Comparison of ENCODE assay signal across 22 cellular contexts in genomic region chrX:153814591-153815315, GRCh38. TPM values are rescaled to one million over a fixed set of nuclear protein-coding genes. Genes with fewer than 3 reads are reported as not detected.
DNase-seq lines count a peak whose midpoint lies in the region; ATAC-seq and TF ChIP-seq lines count a peak whose summit lies in the region.
"Had no signal": no experiment of that assay in that cellular context is flagged by ENCODE, and none has a peak within 500 bp of the region (broad histone marks: within the 10 kb centered on the region; RNA-seq: fewer than 3 reads in every experiment).

No MANE protein-coding gene starts in this region.

- peak overlapping the region in 1 of 2 donors; percentile 16 for H3K27ac Mint-ChIP-seq in natural killer cell treated with Interleukin-12 subunit alpha and Interleukin-12 subunit beta and Interleukin-15 and Interleukin-18, amount 100 ng/mL, for 72 hours
- H3K27ac Mint-ChIP-seq: activated naive CD4-positive, alpha-beta T cell treated with anti-CD3 and anti-CD28 coated beads for 36 hours; nephron had no signal

- H3K27ac ChIP-seq in BLaER1 treated with 17β-estradiol and CSF1 and Interleukin-3, amounts not matched to agents 10 nM and 100 nM = peak overlapping the region in 8 of 11 experiments; percentile 24 to 65 (median 36); a peak in 13 of 22 replicates
- H3K27ac ChIP-seq in VCaP = peak overlapping the region; percentile 13; the same call in 1 of the 2 replicates
- H3K27ac ChIP-seq in A673 (ENCODE audit: low read depth, low read length, poor library complexity, severe bottlenecking) = no peak overlapping the region
- H3K27ac ChIP-seq: brain microvascular endothelial cell, C4-2B, GM23248, heart left ventricle, Peyer's patch had no signal

- peaks cover 0 to 7% of the 10 kb centered on the region in 2 donors for H3K27me3 Mint-ChIP-seq in natural killer cell treated with Interleukin-12 subunit alpha and Interleukin-12 subunit beta and Interleukin-15 and Interleukin-18, amount 100 ng/mL, for 72 hours

- peaks cover 21 to 33% of the 10 kb centered on the region in 2 donors for H3K4me1 Mint-ChIP-seq in natural killer cell treated with Interleukin-12 subunit alpha and Interleukin-12 subunit beta and Interleukin-15 and Interleukin-18, amount 100 ng/mL, for 72 hours (ENCODE audit: low read depth in 2 of 2)

- H3K4me2 ChIP-seq in BLaER1 treated with 17β-estradiol and CSF1 and Interleukin-3, amounts not matched to agents 10 nM and 100 nM = peak overlapping the region; percentile 7 to 70 (median 56)

- H3K9ac ChIP-seq in BLaER1 treated with 17β-estradiol and CSF1 and Interleukin-3, amounts not matched to agents 10 nM and 100 nM = peak overlapping the region in 4 of 11 experiments; percentile 8 to 41 (median 16); a peak in 4 of 22 replicates
- H3K9ac ChIP-seq: GM23248 had no signal

- H3K36me3 ChIP-seq in BLaER1 treated with 17β-estradiol and CSF1 and Interleukin-3, amounts not matched to agents 10 nM and 100 nM = no peaks in the 10 kb centered on the region
- H3K36me3 ChIP-seq in H7 (replicated peaks; ENCODE audit: control insufficient read depth, insufficient read depth, low read length) = no peaks in the 10 kb centered on the region; the same call in none of the 2 replicates
- H3K36me3 ChIP-seq in A673 (ENCODE audit: insufficient read depth, low read length, poor library complexity, severe bottlenecking) = no peaks in the 10 kb centered on the region
- H3K36me3 ChIP-seq: brain microvascular endothelial cell, heart left ventricle, Peyer's patch had no signal

- intact Hi-C loops in A673 (cut with micrococcal nuclease; ENCODE audit: unreplicated experiment) = no loop called here

- CTCF ChIA-PET in A673 (lab: Charles Lee) = no interaction called here

- no peaks in the 10 kb centered on the region for H3K9me3 Mint-ChIP-seq in natural killer cell treated with Interleukin-12 subunit alpha and Interleukin-12 subunit beta and Interleukin-15 and Interleukin-18, amount 100 ng/mL, for 72 hours
- H3K9me3 Mint-ChIP-seq: activated naive CD4-positive, alpha-beta T cell treated with anti-CD3 and anti-CD28 coated beads for 36 hours had no signal

- ATAC-seq in natural killer cell treated with Interleukin-12 subunit alpha and Interleukin-12 subunit beta and Interleukin-15 and Interleukin-18, amount 100 ng/mL, for 72 hours = no peak
- no peak for ATAC-seq in HG02642 (IDR thresholded peaks at IDR 0.05; ENCODE audit: poor library complexity, unreplicated experiment)
- ATAC-seq: right cardiac atrium had no signal

- peaks cover 0 to 4% (median 0%) of the 10 kb centered on the region in 11 experiments; a peak in 4 of 22 replicates for H4K20me1 ChIP-seq in BLaER1 treated with 17β-estradiol and CSF1 and Interleukin-3, amounts not matched to agents 10 nM and 100 nM

- H3K36me3 Mint-ChIP-seq in natural killer cell treated with Interleukin-12 subunit alpha and Interleukin-12 subunit beta and Interleukin-15 and Interleukin-18, amount 100 ng/mL, for 72 hours = no peaks in the 10 kb centered on the region

- peaks cover 0 to 37% (median 6%) of the 10 kb centered on the region in 11 experiments; a peak in 7 of 22 replicates for H3K9me3 ChIP-seq in BLaER1 treated with 17β-estradiol and CSF1 and Interleukin-3, amounts not matched to agents 10 nM and 100 nM (replicated peaks in 1 of 11)
- no peaks in the 10 kb centered on the region for H3K9me3 ChIP-seq in A673 (ENCODE audit: low read depth, low read length, poor library complexity, severe bottlenecking)
- H3K9me3 ChIP-seq: heart left ventricle, Peyer's patch had no signal

- no peak overlapping the region for H3K4me3 ChIP-seq in BLaER1 treated with 17β-estradiol and CSF1 and Interleukin-3, amounts not matched to agents 10 nM and 100 nM
- H3K4me3 ChIP-seq in H7 (ENCODE audit: insufficient read depth, low read depth, low read length) (no peak overlapping the region), A673 (ENCODE audit: low read depth, low read length, poor library complexity, severe bottlenecking) (no peak overlapping the region)
- H3K4me3 ChIP-seq: GM23248, heart left ventricle, lung, Peyer's patch had no signal

- peak; percentile 53 for DNase-seq in H7
- DNase-seq in natural killer cell treated with Interleukin-12 subunit alpha and Interleukin-12 subunit beta and Interleukin-15 and Interleukin-18, amount 100 ng/mL, for 72 hours (ENCODE audit: low spot score) = peak; percentile 52
- no peak for DNase-seq in activated CD8-positive, alpha-beta memory T cell treated with anti-CD3 and anti-CD28 coated beads, Interleukin-2, amount 50 U/mL, for 4 hours
- DNase-seq in A673 (ENCODE audit: low spot score) = no peak
- DNase-seq: activated CD4-positive, alpha-beta T cell treated with anti-CD3 and anti-CD28 coated beads, Interleukin-2, amount 50 U/mL, for 4 hours; activated naive CD4-positive, alpha-beta T cell treated with anti-CD3 and anti-CD28 coated beads for 36 hours; brain microvascular endothelial cell; GM23248; IMR-90; NCI-H1105 treated with DMSO at 0.1 percent for 48 hours; NCI-H748 treated with DMSO at 0.1 percent for 48 hours; Peyer's patch; right cardiac atrium; stimulated activated CD4-positive, alpha-beta T cell treated with anti-CD3 and anti-CD28 coated beads, Interleukin-2, amount 100 ng/mL, for 48 hours; trophoblast cell had no signal

- peaks cover 30 to 51% (median 45%) of the 10 kb centered on the region in 10 experiments for H3K4me1 ChIP-seq in BLaER1 treated with 17β-estradiol and CSF1 and Interleukin-3, amounts not matched to agents 10 nM and 100 nM
- H3K4me1 ChIP-seq in A673 (ENCODE audit: insufficient read depth, low read length, poor library complexity, severe bottlenecking) = no peaks in the 10 kb centered on the region
- H3K4me1 ChIP-seq: Peyer's patch had no signal

- TF ChIP-seq CTCF in VCaP (conservative IDR thresholded peaks at IDR 0.05) = no peak
- no peak for TF ChIP-seq CTCF in A673 (conservative IDR thresholded peaks at IDR 0.05; ENCODE audit: low read depth, low read length)

- POLR2A ChIA-PET in A673 (lab: Charles Lee; ENCODE audit: low non-redundant PET) = no interaction called here

- no TSS peak for BruUV-seq in A673 (replicated peaks; lab: Mats Ljungman, UMichigan)

- H3K4me3 Mint-ChIP-seq in natural killer cell treated with Interleukin-12 subunit alpha and Interleukin-12 subunit beta and Interleukin-15 and Interleukin-18, amount 100 ng/mL, for 72 hours = no peak overlapping the region
- H3K4me3 Mint-ChIP-seq: activated naive CD4-positive, alpha-beta T cell treated with anti-CD3 and anti-CD28 coated beads for 36 hours; nephron had no signal

- H3K27me3 ChIP-seq in BLaER1 treated with 17β-estradiol and CSF1 and Interleukin-3, amounts not matched to agents 10 nM and 100 nM = peaks cover 56 to 89% (median 79%) of the 10 kb centered on the region in 11 experiments
- no peaks in the 10 kb centered on the region for H3K27me3 ChIP-seq in H7 (ENCODE audit: control insufficient read depth, insufficient read depth, low read length)
- no peaks in the 10 kb centered on the region for H3K27me3 ChIP-seq in A673 (replicated peaks; ENCODE audit: insufficient read depth, low read depth, low read length, poor library complexity)
- H3K27me3 ChIP-seq: brain microvascular endothelial cell, Peyer's patch had no signal

RNA-seq across cellular contexts. Expression of gene PDZD4, which starts 15.6 kb away (rescaled TPM):
- 73.0 and 76.3 TPM in 2 replicates for total RNA-seq in H7 (2014; rRNA removed; shearing (Covaris generic))
- total RNA-seq in natural killer cell treated with Interleukin-12 subunit alpha and Interleukin-12 subunit beta and Interleukin-15 and Interleukin-18, amount 100 ng/mL, for 72 hours = 1 to 10 TPM; 2.2 to 2.7 TPM
- total RNA-seq in A673 (2021) = 2.6 and 6.0 TPM in 2 replicates
- total RNA-seq: GM23248 had no signal

RNA-seq across cellular contexts. Expression of gene SSR4, which starts 20.3 kb away (rescaled TPM):
- 148 and 198 TPM in 2 replicates for total RNA-seq in H7 (2014; rRNA removed; shearing (Covaris generic))
- 100 to 1,000 TPM; 266 to 306 TPM for total RNA-seq in natural killer cell treated with Interleukin-12 subunit alpha and Interleukin-12 subunit beta and Interleukin-15 and Interleukin-18, amount 100 ng/mL, for 72 hours
- total RNA-seq in A673 (2021) = 205 and 214 TPM in 2 replicates

RNA-seq across cellular contexts. Expression of gene IDH3G, which starts 20.6 kb away (rescaled TPM):
- 63.3 and 76.2 TPM in 2 replicates for total RNA-seq in H7 (2014; rRNA removed; shearing (Covaris generic))
- total RNA-seq in natural killer cell treated with Interleukin-12 subunit alpha and Interleukin-12 subunit beta and Interleukin-15 and Interleukin-18, amount 100 ng/mL, for 72 hours = 10 to 100 TPM; 62.5 to 74.1 TPM
- 52.0 and 55.7 TPM in 2 replicates for total RNA-seq in A673 (2021)

RNA-seq across cellular contexts. Expression of gene SRPK3, which starts 33.9 kb away (rescaled TPM):
- not detected in 2 replicates for total RNA-seq in H7 (2014; rRNA removed; shearing (Covaris generic))
- not detected for total RNA-seq in natural killer cell treated with Interleukin-12 subunit alpha and Interleukin-12 subunit beta and Interleukin-15 and Interleukin-18, amount 100 ng/mL, for 72 hours
- total RNA-seq in A673 (2021) = not detected in 2 replicates
- total RNA-seq: activated naive CD4-positive, alpha-beta T cell treated with anti-CD3 and anti-CD28 coated beads for 36 hours had no signal

RNA-seq across cellular contexts. Expression of gene PLXNB3, which starts 50.7 kb away (rescaled TPM):
- total RNA-seq in H7 (2014; rRNA removed; shearing (Covaris generic)) = 0.07 TPM in 1 of 2 replicates, not detected in the other
- 1 to 10 TPM in 1 of 2 donors, under 1 TPM in 1; 0.48 to 2.4 TPM for total RNA-seq in natural killer cell treated with Interleukin-12 subunit alpha and Interleukin-12 subunit beta and Interleukin-15 and Interleukin-18, amount 100 ng/mL, for 72 hours
- total RNA-seq in A673 (2021) = 0.59 TPM in 1 of 2 replicates, not detected in the other

Comparison
In these comparisons a context has a peak if more than half of its experiments do, and no peak if none do; other contexts are left out.
1. DNase-seq: peak in H7 (single experiment) and natural killer cell treated with Interleukin-12 subunit alpha and Interleukin-12 subunit beta and Interleukin-15 and Interleukin-18, amount 100 ng/mL, for 72 hours (single experiment); none in activated CD8-positive, alpha-beta memory T cell treated with anti-CD3 and anti-CD28 coated beads, Interleukin-2, amount 50 U/mL, for 4 hours (single experiment) and A673 (single experiment).
2. RNA of gene PDZD4, which starts 15.6 kb away (total RNA-seq): 73.0 to 76.3 TPM in H7; 2.2 to 2.7 TPM in natural killer cell treated with Interleukin-12 subunit alpha and Interleukin-12 subunit beta and Interleukin-15 and Interleukin-18, amount 100 ng/mL, for 72 hours and 2.6 to 6.0 TPM in A673; every median in the first group is over 10 times any median in the second.